In genomic region chr16:25108054-25108453, GRCh38 we compare ENCODE assay signal across 8 cellular contexts. TPM values are rescaled to one million over a fixed set of nuclear protein-coding genes. Genes with fewer than 3 reads are reported as not detected.
A peak's percentile ranks its signal among the peaks of the same experiment; 100 is the strongest.
DNase-seq lines count a peak whose midpoint lies in the region; ATAC-seq and TF ChIP-seq lines count a peak whose summit lies in the region.

No MANE protein-coding gene starts in this region.

- peak overlapping the region; percentile 91 to 98 (median 96) for H3K4me3 Mint-ChIP-seq in T-cell
- peak overlapping the region; percentile 97 for H3K4me3 Mint-ChIP-seq in central memory CD8-positive, alpha-beta T cell
- H3K4me3 Mint-ChIP-seq in stimulated activated naive CD8-positive, alpha-beta T cell treated with anti-CD3 and anti-CD28 coated beads, Interleukin-15, Interleukin-2, amounts not matched to agents 100 ng/mL and 50 ng/mL, for 24 hours: peak overlapping the region; percentile 91

- no peak overlapping the region for H3K4me3 ChIP-seq in left ventricle myocardium inferior

- CTCF ChIA-PET in T-cell (lab: Charles Lee): interaction anchor here (0.5 to 2.2 kb wide), 10 partner anchors 9 to 141 kb away, joined by 3 to 8 read pairs (median 4); no protein-coding TSS in a partner anchor

- H3K9me3 Mint-ChIP-seq in T-cell: no peaks in the 10 kb centered on the region
- no peaks in the 10 kb centered on the region for H3K9me3 Mint-ChIP-seq in central memory CD8-positive, alpha-beta T cell
- H3K9me3 Mint-ChIP-seq in stimulated activated naive CD8-positive, alpha-beta T cell treated with anti-CD3 and anti-CD28 coated beads, Interleukin-15, Interleukin-2, amounts not matched to agents 100 ng/mL and 50 ng/mL, for 24 hours: no peaks in the 10 kb centered on the region

- no peaks in the 10 kb centered on the region for H3K27me3 ChIP-seq in left ventricle myocardium inferior (ENCODE audit: low read depth)

- no peaks in the 10 kb centered on the region for H3K9me3 ChIP-seq in left ventricle myocardium inferior (replicated peaks)

- intact Hi-C loops in left ventricle myocardium inferior (cut with micrococcal nuclease): no loop called here
- intact Hi-C loops in left cardiac atrium (cut with DNase I): no loop called here
- intact Hi-C loops in posterior vena cava (cut with DNase I): no loop called here

- peaks cover 36 to 50% (median 47%) of the 10 kb centered on the region in 3 donors for H3K4me1 Mint-ChIP-seq in T-cell
- peaks cover 40% of the 10 kb centered on the region for H3K4me1 Mint-ChIP-seq in central memory CD8-positive, alpha-beta T cell
- peaks cover 52% of the 10 kb centered on the region for H3K4me1 Mint-ChIP-seq in stimulated activated naive CD8-positive, alpha-beta T cell treated with anti-CD3 and anti-CD28 coated beads, Interleukin-15, Interleukin-2, amounts not matched to agents 100 ng/mL and 50 ng/mL, for 24 hours (ENCODE audit: low read depth)

- H3K27me3 Mint-ChIP-seq in T-cell: no peaks in the 10 kb centered on the region
- H3K27me3 Mint-ChIP-seq in central memory CD8-positive, alpha-beta T cell: no peaks in the 10 kb centered on the region
- no peaks in the 10 kb centered on the region for H3K27me3 Mint-ChIP-seq in stimulated activated naive CD8-positive, alpha-beta T cell treated with anti-CD3 and anti-CD28 coated beads, Interleukin-15, Interleukin-2, amounts not matched to agents 100 ng/mL and 50 ng/mL, for 24 hours

- DNase-seq in left ventricle myocardium inferior (no peak), left cardiac atrium (no peak), T-cell (peak; percentile 28 to 71 (median 48)), T-helper 9 cell (no peak), kidney glomerular epithelial cell (lab: John Stamatoyannopoulos, UW) (no peak), posterior vena cava (ENCODE audit: low spot score) (no peak)
- peak in 1 of 2 donors; percentile 18 for DNase-seq in central memory CD8-positive, alpha-beta T cell (ENCODE audit: low spot score in 2 of 2)

- TF ChIP-seq CTCF in left ventricle myocardium inferior (IDR thresholded peaks at IDR 0.05; ENCODE audit: borderline replicate concordance): no peak

- ATAC-seq in left cardiac atrium (no peak), T-cell (replicated peaks in 1 of 4) (no peak)
- ATAC-seq in central memory CD8-positive, alpha-beta T cell (replicated peaks; ENCODE audit: extremely low read depth, poor library complexity, severe bottlenecking): no peak

- POLR2A ChIA-PET in T-cell (lab: Charles Lee): interaction anchor here in 1 of 2 donors (0.5 to 1.5 kb wide), 2 partner anchors 45 to 48 kb away, joined by 3 to 4 read pairs; no protein-coding TSS in a partner anchor

- peak overlapping the region; percentile 91 to 94 for H3K27ac Mint-ChIP-seq in T-cell
- peak overlapping the region; percentile 95 for H3K27ac Mint-ChIP-seq in central memory CD8-positive, alpha-beta T cell (ENCODE audit: low read depth)
- peak overlapping the region; percentile 93 for H3K27ac Mint-ChIP-seq in stimulated activated naive CD8-positive, alpha-beta T cell treated with anti-CD3 and anti-CD28 coated beads, Interleukin-15, Interleukin-2, amounts not matched to agents 100 ng/mL and 50 ng/mL, for 24 hours

- H3K27ac ChIP-seq in left ventricle myocardium inferior (replicated peaks): peak overlapping the region; percentile 95

- peaks cover 61% of the 10 kb centered on the region for H3K4me1 ChIP-seq in left ventricle myocardium inferior

- H3K36me3 Mint-ChIP-seq in T-cell: no peaks in the 10 kb centered on the region
- peaks cover 9% of the 10 kb centered on the region for H3K36me3 Mint-ChIP-seq in central memory CD8-positive, alpha-beta T cell (ENCODE audit: insufficient read depth)
- peaks cover 6% of the 10 kb centered on the region for H3K36me3 Mint-ChIP-seq in stimulated activated naive CD8-positive, alpha-beta T cell treated with anti-CD3 and anti-CD28 coated beads, Interleukin-15, Interleukin-2, amounts not matched to agents 100 ng/mL and 50 ng/mL, for 24 hours (ENCODE audit: low read depth)

- H3K36me3 ChIP-seq in left ventricle myocardium inferior: no peaks in the 10 kb centered on the region

RNA-seq across cellular contexts. Expression of gene LCMT1, which starts 3.5 kb away (rescaled TPM):
- total RNA-seq in left ventricle myocardium inferior: 41.1 TPM
- 10 to 100 TPM; 30.4 to 39.2 TPM for total RNA-seq in left cardiac atrium
- 10 to 100 TPM; 35.7 to 42.9 (median 36.0) TPM for total RNA-seq in T-cell
- total RNA-seq in posterior vena cava: 10 to 100 TPM; 23.2 to 26.5 TPM

Comparison
In these comparisons a context has a peak if more than half of its experiments do, and no peak if none do; other contexts are left out.
1. DNase-seq: peak in T-cell (34 of 34); none in left ventricle myocardium inferior (single experiment), left cardiac atrium (single experiment), T-helper 9 cell (single experiment), kidney glomerular epithelial cell (single experiment) and posterior vena cava (single experiment).
2. Peak in every context shown above with its lines, with median percentiles within 50 percentile points of each other: H3K27ac Mint-ChIP-seq and H3K4me3 Mint-ChIP-seq.